In the genomic region with DNA sequence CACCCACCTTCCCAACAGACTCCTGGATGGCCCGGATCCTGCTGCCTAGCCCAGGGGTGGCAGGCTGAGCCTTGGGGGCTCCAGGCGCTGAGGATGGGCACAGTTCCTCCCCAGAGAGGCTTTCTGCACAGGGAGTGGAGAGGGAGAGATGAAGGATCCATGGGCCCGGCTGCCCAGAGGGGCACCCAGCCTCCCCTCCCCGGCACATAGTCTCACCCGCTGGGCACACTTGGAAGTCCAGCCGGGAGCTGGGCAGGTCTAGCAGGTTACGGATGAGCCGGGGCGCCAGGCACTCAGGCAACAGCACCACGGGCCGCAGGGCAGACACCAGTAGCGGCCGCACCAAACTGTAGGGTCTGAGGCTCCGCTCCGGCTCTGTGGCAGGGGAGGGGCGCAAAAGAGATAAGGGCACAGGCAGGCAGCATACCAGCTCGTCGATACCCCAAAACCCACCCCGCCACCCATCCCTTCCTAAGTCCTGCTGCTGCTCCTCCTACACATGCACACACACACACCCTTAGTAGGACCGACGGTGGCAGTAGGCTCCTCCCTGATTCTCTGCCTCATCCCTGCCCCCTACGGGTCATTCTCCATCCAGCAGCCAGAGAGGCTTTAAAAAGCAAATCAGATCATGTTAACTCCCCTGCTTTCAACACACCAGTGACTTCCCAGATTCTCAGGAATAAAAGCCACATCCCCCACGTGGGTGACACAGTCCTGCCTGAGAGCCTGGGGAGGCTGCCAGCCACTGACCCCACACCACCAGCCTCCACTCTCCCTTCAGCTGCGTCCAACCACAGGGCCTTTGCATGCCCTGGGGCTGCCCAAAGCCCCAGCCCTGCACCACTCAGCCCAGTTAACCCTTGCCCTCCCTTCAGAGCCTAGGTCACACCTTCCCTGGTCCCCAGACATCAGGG, we compare ENCODE assay signal across 8 cellular contexts. TPM values are rescaled to one million over a fixed set of nuclear protein-coding genes. Genes with fewer than 3 reads are reported as not detected.
DNase-seq lines count a peak whose midpoint lies in the region; ATAC-seq and TF ChIP-seq lines count a peak whose summit lies in the region.

No MANE protein-coding gene starts in this region.

- H3K23ac ChIP-seq in mesendoderm (ENCODE audit: low read length) = no peak overlapping the region

- in situ Hi-C loops in astrocyte of the spinal cord (cut with HindIII; ENCODE audit: low sequenced_read_pairs) = no loop called here

- H3K4me3 ChIP-seq in GM23338 = no peak overlapping the region
- H3K4me3 ChIP-seq in astrocyte of the spinal cord (ENCODE audit: low read depth, low read length) = no peak overlapping the region
- H3K4me3 ChIP-seq in mesendoderm (ENCODE audit: low read length) = no peak overlapping the region
- no peak overlapping the region for H3K4me3 ChIP-seq in thyroid gland (replicated peaks in 1 of 3)

- H2BK120ac ChIP-seq in mesendoderm (ENCODE audit: low read depth, low read length) = no peak overlapping the region

- H3K27me3 Mint-ChIP-seq in GM23338 (ENCODE audit: insufficient read depth, low read depth, poor library complexity) = peaks cover 8% of the 10 kb centered on the region

- H3K36me3 Mint-ChIP-seq in GM23338 (ENCODE audit: low read depth) = no peaks in the 10 kb centered on the region; the same call in 2 of the 3 replicates

- peaks cover 37% of the 10 kb centered on the region for H3K4me1 Mint-ChIP-seq in GM23338

- no peak overlapping the region for H4K8ac ChIP-seq in mesendoderm (ENCODE audit: low read depth, low read length)

- no peak overlapping the region for H2AK5ac ChIP-seq in mesendoderm (ENCODE audit: low read length)

- no peak overlapping the region for H2BK15ac ChIP-seq in mesendoderm (replicated peaks; ENCODE audit: low read depth)

- no peaks in the 10 kb centered on the region for H3K9me2 ChIP-seq in GM23338 (ENCODE audit: insufficient read depth)

- H3K56ac ChIP-seq in mesendoderm (ENCODE audit: low read length) = no peak overlapping the region

- H3K27ac ChIP-seq in GM23338 (ENCODE audit: low read depth) (no peak overlapping the region), mesendoderm (ENCODE audit: low read depth, low read length) (no peak overlapping the region), thyroid gland (no peak overlapping the region)

- no peak overlapping the region for H3K9ac ChIP-seq in mesendoderm (ENCODE audit: low read length)

- H2AFZ ChIP-seq in GM23338 = no peak overlapping the region

- H3K79me2 ChIP-seq in GM23338 (replicated peaks; ENCODE audit: insufficient read depth) (no peaks in the 10 kb centered on the region), mesendoderm (ENCODE audit: control insufficient read depth, insufficient read depth, low read length) (no peaks in the 10 kb centered on the region)

- no peaks in the 10 kb centered on the region for H3F3A ChIP-seq in GM23338 (replicated peaks; ENCODE audit: low read depth)

- no peak overlapping the region for H3K4me3 Mint-ChIP-seq in GM23338

- TF ChIP-seq CTCF in GM23338 (conservative IDR thresholded peaks at IDR 0.05; ENCODE audit: low read depth in 2 of 2) = peak; percentile 77 to 80
- TF ChIP-seq CTCF in astrocyte of the spinal cord (IDR thresholded peaks at IDR 0.05; ENCODE audit: low read depth, low read length) = peak; percentile 67
- TF ChIP-seq CTCF in thyroid gland (IDR thresholded peaks at IDR 0.05) = peak in 1 of 6 experiments; percentile 20

- no peaks in the 10 kb centered on the region for H3K79me1 ChIP-seq in mesendoderm (ENCODE audit: low read length)

- no peaks in the 10 kb centered on the region for H3K27me3 ChIP-seq in GM23338 (ENCODE audit: insufficient read depth)
- H3K27me3 ChIP-seq in mesendoderm (ENCODE audit: insufficient read depth, low read length, poor library complexity) = no peaks in the 10 kb centered on the region
- H3K27me3 ChIP-seq in thyroid gland = no peaks in the 10 kb centered on the region

- H3K4me1 ChIP-seq in GM23338 (ENCODE audit: insufficient read depth) = peaks cover 4% of the 10 kb centered on the region; the same call in 1 of the 2 replicates
- no peaks in the 10 kb centered on the region for H3K4me1 ChIP-seq in mesendoderm (ENCODE audit: control insufficient read depth, low read depth, low read length)
- no peaks in the 10 kb centered on the region for H3K4me1 ChIP-seq in thyroid gland

- no peaks in the 10 kb centered on the region for H4K20me1 ChIP-seq in GM23338 (replicated peaks; ENCODE audit: insufficient read depth)

- H3K4ac ChIP-seq in mesendoderm (ENCODE audit: low read depth, low read length) = no peak overlapping the region

- H3K36me3 ChIP-seq in GM23338 (ENCODE audit: insufficient read depth) (no peaks in the 10 kb centered on the region), mesendoderm (ENCODE audit: control insufficient read depth, insufficient read depth, low read length) (no peaks in the 10 kb centered on the region), thyroid gland (no peaks in the 10 kb centered on the region)

- no peaks in the 10 kb centered on the region for H3K9me3 ChIP-seq in thyroid gland

- TF ChIP-seq POLR2A in thyroid gland (IDR thresholded peaks at IDR 0.05) = no peak

- H3K4me2 ChIP-seq in GM23338 = no peak overlapping the region
- H3K4me2 ChIP-seq in mesendoderm (ENCODE audit: low read length) = no peak overlapping the region

- peak; percentile 75 for DNase-seq in AG08396 (ENCODE audit: low spot score)
- DNase-seq in GM23338 (ENCODE audit: low spot score) = peak; percentile 86
- DNase-seq in T follicular helper cell (ENCODE audit: low read depth) = peak; percentile 47
- DNase-seq in astrocyte of the spinal cord (ENCODE audit: low read depth, low spot score) = peak; percentile 52
- peak; percentile 85 for DNase-seq in mesendoderm
- DNase-seq in GDM1 (lab: John Stamatoyannopoulos, UW) = no peak
- no peak for DNase-seq in NCI-H345 treated with DMSO at 0.1 percent for 48 hours (lab: John Stamatoyannopoulos, UW; ENCODE audit: unreplicated experiment)
- DNase-seq in thyroid gland = no peak

- intact Hi-C loops in thyroid gland (cut with DNase I) = no loop called here

- H2BK5ac ChIP-seq in mesendoderm (ENCODE audit: low read length) = no peak overlapping the region

- peak; percentile 83 for ATAC-seq in GM23338

- no peak overlapping the region for H3K27ac Mint-ChIP-seq in GM23338

- no peak overlapping the region for H4K5ac ChIP-seq in mesendoderm (ENCODE audit: low read length)

- WGBS in mesendoderm (ENCODE audit: extremely low coverage, insufficient coverage, low lambda C conversion rate) = no CpG with 5 or more reads among the region's 24 CpGs
- 69 to 70% methylated on average over 18 to 20 of the region's 24 CpGs for WGBS in thyroid gland, 2 donors

- H3K18ac ChIP-seq in mesendoderm (ENCODE audit: low read length) = no peak overlapping the region

- H3K9me3 Mint-ChIP-seq in GM23338 = no peaks in the 10 kb centered on the region; the same call in 2 of the 3 replicates

TF ChIP-seq in GM23338, 12 proteins besides CTCF, POLR2A, EP300 and RAD21:
- no peak for TF ChIP-seq STAT1 (IDR thresholded peaks at IDR 0.05; ENCODE audit: unreplicated experiment)
- no peak for TF ChIP-seq JUNB (IDR thresholded peaks at IDR 0.05; ENCODE audit: unreplicated experiment)
- TF ChIP-seq, protein P1, sequence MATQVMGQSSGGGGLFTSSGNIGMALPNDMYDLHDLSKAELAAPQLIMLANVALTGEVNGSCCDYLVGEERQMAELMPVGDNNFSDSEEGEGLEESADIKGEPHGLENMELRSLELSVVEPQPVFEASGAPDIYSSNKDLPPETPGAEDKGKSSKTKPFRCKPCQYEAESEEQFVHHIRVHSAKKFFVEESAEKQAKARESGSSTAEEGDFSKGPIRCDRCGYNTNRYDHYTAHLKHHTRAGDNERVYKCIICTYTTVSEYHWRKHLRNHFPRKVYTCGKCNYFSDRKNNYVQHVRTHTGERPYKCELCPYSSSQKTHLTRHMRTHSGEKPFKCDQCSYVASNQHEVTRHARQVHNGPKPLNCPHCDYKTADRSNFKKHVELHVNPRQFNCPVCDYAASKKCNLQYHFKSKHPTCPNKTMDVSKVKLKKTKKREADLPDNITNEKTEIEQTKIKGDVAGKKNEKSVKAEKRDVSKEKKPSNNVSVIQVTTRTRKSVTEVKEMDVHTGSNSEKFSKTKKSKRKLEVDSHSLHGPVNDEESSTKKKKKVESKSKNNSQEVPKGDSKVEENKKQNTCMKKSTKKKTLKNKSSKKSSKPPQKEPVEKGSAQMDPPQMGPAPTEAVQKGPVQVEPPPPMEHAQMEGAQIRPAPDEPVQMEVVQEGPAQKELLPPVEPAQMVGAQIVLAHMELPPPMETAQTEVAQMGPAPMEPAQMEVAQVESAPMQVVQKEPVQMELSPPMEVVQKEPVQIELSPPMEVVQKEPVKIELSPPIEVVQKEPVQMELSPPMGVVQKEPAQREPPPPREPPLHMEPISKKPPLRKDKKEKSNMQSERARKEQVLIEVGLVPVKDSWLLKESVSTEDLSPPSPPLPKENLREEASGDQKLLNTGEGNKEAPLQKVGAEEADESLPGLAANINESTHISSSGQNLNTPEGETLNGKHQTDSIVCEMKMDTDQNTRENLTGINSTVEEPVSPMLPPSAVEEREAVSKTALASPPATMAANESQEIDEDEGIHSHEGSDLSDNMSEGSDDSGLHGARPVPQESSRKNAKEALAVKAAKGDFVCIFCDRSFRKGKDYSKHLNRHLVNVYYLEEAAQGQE (IDR thresholded peaks at IDR 0.05; ENCODE audit: unreplicated experiment) = no peak
- no peak for TF ChIP-seq NANOG (IDR thresholded peaks at IDR 0.05; ENCODE audit: borderline replicate concordance)
- no peak for TF ChIP-seq EZH2phosphoT487 (IDR thresholded peaks at IDR 0.05; ENCODE audit: unreplicated experiment)
- TF ChIP-seq, protein P2, sequence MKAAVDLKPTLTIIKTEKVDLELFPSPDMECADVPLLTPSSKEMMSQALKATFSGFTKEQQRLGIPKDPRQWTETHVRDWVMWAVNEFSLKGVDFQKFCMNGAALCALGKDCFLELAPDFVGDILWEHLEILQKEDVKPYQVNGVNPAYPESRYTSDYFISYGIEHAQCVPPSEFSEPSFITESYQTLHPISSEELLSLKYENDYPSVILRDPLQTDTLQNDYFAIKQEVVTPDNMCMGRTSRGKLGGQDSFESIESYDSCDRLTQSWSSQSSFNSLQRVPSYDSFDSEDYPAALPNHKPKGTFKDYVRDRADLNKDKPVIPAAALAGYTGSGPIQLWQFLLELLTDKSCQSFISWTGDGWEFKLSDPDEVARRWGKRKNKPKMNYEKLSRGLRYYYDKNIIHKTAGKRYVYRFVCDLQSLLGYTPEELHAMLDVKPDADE (IDR thresholded peaks at IDR 0.05) = no peak
- no peak for TF ChIP-seq ZNF331 (CRISPR knock-in tag; IDR thresholded peaks at IDR 0.05; ENCODE audit: low read depth)
TF ChIP-seq in GM23338: peak in this region for 0.

RNA-seq across cellular contexts. Expression of a gene that starts 6.5 kb away (rescaled TPM):
- 1.9 and 3.8 TPM in 2 replicates for total RNA-seq in GM23338 (2014; rRNA removed; shearing (Covaris generic))
- 1.1 and 1.4 TPM in 2 replicates for polyA plus RNA-seq in GM23338 (2016; fragmentation: Nextera tagmentation; extraction: Ambion mirVana)
- 0.48 TPM for polyA plus RNA-seq in mesendoderm (2013, experiment 1 of 2)
- 0.77 TPM for polyA plus RNA-seq in mesendoderm (2013, experiment 2 of 2)
- total RNA-seq in thyroid gland = 10 to 100 TPM; 15.2 to 30.6 (median 19.2) TPM

RNA-seq across cellular contexts. Expression of a gene that starts 26.5 kb away (rescaled TPM):
- 17.0 and 17.2 TPM in 2 replicates for total RNA-seq in GM23338 (2014; rRNA removed; shearing (Covaris generic))
- 5.4 and 5.8 TPM in 2 replicates for polyA plus RNA-seq in GM23338 (2016; fragmentation: Nextera tagmentation; extraction: Ambion mirVana)
- polyA plus RNA-seq in mesendoderm (2013, experiment 1 of 2) = 5.6 TPM
- 5.8 TPM for polyA plus RNA-seq in mesendoderm (2013, experiment 2 of 2)
- total RNA-seq in thyroid gland = 10 to 100 TPM in 3 of 4 donors, 1 to 10 TPM in 1; 6.5 to 17.3 (median 11.0) TPM

Comparison
In these comparisons a context has a peak if more than half of its experiments do, and no peak if none do; other contexts are left out.
1. DNase-seq: peak in AG08396 (single experiment), GM23338 (single experiment), T follicular helper cell (single experiment), astrocyte of the spinal cord (single experiment) and mesendoderm (single experiment); none in GDM1 (single experiment), NCI-H345 treated with DMSO at 0.1 percent for 48 hours (single experiment) and thyroid gland (0 of 2).